Comparison of ENCODE assay signal across 23 cellular contexts in the genomic region with DNA sequence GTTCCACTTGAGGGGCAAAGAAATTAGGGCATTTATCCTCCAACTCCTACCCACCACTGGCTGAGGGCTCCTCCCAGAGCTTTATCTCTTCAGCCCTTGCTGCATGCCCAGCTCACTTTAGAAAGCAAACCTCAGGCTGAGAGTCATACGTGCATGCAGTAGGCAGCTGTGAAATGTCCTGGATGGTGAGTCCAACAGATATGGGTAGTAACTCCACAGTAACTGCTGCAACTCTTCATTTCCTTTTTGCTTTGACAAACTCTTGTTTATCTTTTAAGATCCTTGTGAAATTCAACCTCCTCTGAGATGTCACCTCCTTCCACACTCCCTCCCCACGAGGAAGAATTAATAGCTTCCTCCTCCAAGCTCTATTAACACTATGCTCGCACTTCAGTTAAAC.
"Had no signal": no experiment of that assay in that cellular context is flagged by ENCODE, and none has a peak within 500 bp of the region (broad histone marks: within the 10 kb centered on the region; RNA-seq: fewer than 3 reads in every experiment).

No MANE protein-coding gene starts in this region.

- H3K27ac ChIP-seq: adrenal gland, breast epithelium, foreskin keratinocyte, pancreas, right lobe of liver, tibial artery had no signal

- ATAC-seq: activated CD4-positive, alpha-beta T cell treated with anti-CD3 and anti-CD28 coated beads for 36 hours; activated T-helper 17 cell treated with anti-CD3 and anti-CD28 coated beads, Interleukin-2, amount 50 U/mL, for 72 hours; foreskin keratinocyte; pancreas; right lobe of liver; stimulated activated effector memory CD8-positive, alpha-beta T cell treated with anti-CD3 and anti-CD28 coated beads, Interleukin-12 subunit alpha, Interleukin-12 subunit beta, amount 100 ng/mL, for 72 hours; stimulated activated naive CD8-positive, alpha-beta T cell treated with anti-CD3 and anti-CD28 coated beads, Interleukin-15, amount 100 ng/mL, for 72 hours; WTC11 had no signal

- DNase-seq: activated CD4-positive, alpha-beta T cell treated with anti-CD3 and anti-CD28 coated beads for 36 hours; activated CD4-positive, alpha-beta T cell treated with anti-CD3 and anti-CD28 coated beads, Interleukin-2, amount 50 U/mL, for 4 hours; activated CD8-positive, alpha-beta memory T cell treated with anti-CD3 and anti-CD28 coated beads for 24 hours; activated CD8-positive, alpha-beta memory T cell treated with anti-CD3 and anti-CD28 coated beads, Interleukin-2, amount 50 U/mL, for 4 hours; activated naive CD4-positive, alpha-beta T cell; activated T-cell treated with anti-CD3 and anti-CD28 coated beads, Interleukin-2, amount 50 U/mL, for 24 hours; adrenal gland; cortex of kidney; foreskin keratinocyte; glutamatergic neuron; hippocampal formation; naive B cell; pancreas; right lobe of liver; small intestine; stimulated activated CD4-positive, alpha-beta T cell treated with anti-CD3 and anti-CD28 coated beads, Interleukin-2, amount 100 ng/mL, for 24 hours; stimulated activated naive CD8-positive, alpha-beta T cell treated with anti-CD3 and anti-CD28 coated beads, Interleukin-15, amount 100 ng/mL, for 72 hours; T-helper 9 cell; tibial artery had no signal

- H3K36me3 ChIP-seq: adrenal gland, breast epithelium, pancreas, right lobe of liver, tibial artery had no signal

- H3K27me3 ChIP-seq: adrenal gland, breast epithelium, foreskin keratinocyte, pancreas, right lobe of liver, tibial artery had no signal

- H3K9me3 ChIP-seq: adrenal gland, breast epithelium, pancreas, right lobe of liver, tibial artery had no signal

- H3K4me3 ChIP-seq: adrenal gland, breast epithelium, pancreas, right lobe of liver, tibial artery had no signal

- H3K4me1 ChIP-seq: adrenal gland, breast epithelium, pancreas, right lobe of liver, tibial artery had no signal
